13 cellular contexts compared by ENCODE assay signal in the genomic region with DNA sequence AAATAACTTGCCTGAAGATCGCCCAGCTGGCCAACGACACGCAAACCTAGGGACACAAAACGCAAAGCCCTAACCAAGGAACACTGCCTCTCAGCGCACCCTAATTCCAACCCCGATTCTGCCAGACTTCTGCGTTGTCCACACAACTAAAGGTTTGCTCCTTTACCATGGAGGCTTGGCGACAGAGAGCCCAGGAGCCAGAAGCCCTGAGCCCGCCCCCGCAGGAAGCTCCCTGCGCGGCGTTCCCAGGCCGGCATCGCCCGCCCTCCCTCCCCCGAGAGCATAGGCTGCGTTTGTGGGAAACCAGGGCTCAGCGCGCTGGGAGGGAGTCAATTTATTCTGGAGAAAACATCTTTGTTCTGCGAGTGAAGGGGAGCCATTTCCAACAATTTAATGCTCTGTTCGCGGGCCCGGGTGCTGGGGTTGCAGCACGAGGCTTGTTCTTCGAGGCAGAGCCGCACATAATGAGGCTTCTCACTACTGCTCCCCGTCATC.
DNase-seq lines count a peak whose midpoint lies in the region; ATAC-seq and TF ChIP-seq lines count a peak whose summit lies in the region.
"Had no signal": no experiment of that assay in that cellular context is flagged by ENCODE, and none has a peak within 500 bp of the region (broad histone marks: within the 10 kb centered on the region; RNA-seq: fewer than 3 reads in every experiment).

No MANE protein-coding gene starts in this region.

- POLR2A ChIA-PET in CD4-positive, alpha-beta memory T cell (lab: Charles Lee; ENCODE audit: partially characterized antibody), result no interaction called here

- H3K9me3 Mint-ChIP-seq in CD4-positive, alpha-beta memory T cell, result peaks cover 0 to 7% (median 0%) of the 10 kb centered on the region in 8 donors
- H3K9me3 Mint-ChIP-seq: activated CD4-positive, alpha-beta T cell treated with anti-CD3 and anti-CD28 coated beads, Interleukin-2, amount 10 ng/mL, durations not matched to agents 24 days and 14 days; activated T-helper 2 cell treated with anti-CD3 and anti-CD28 coated beads, Interferon-gamma antibody, Interleukin-2, Interleukin-4, amounts not matched to agents 10 μg/mL and 5 μg/mL and 100 μg/mL, durations not matched to agents 14 hours and 24 hours and 36 hours had no signal

- TF ChIP-seq CTCF in vagina (IDR thresholded peaks at IDR 0.05), result no peak

- H3K9ac ChIP-seq in iPS-15b (ENCODE audit: low read depth, low read length), result no peak overlapping the region

- CTCF ChIA-PET in CD4-positive, alpha-beta memory T cell (lab: Charles Lee; ENCODE audit: partially characterized antibody), result no interaction called here

- peaks cover 4% of the 10 kb centered on the region for H3K4me1 ChIP-seq in iPS-15b (ENCODE audit: control insufficient read depth, insufficient read depth, low read length)
- peaks cover 20% of the 10 kb centered on the region for H3K4me1 ChIP-seq in vagina
- no peaks in the 10 kb centered on the region for H3K4me1 ChIP-seq in CD4-positive, alpha-beta memory T cell (ENCODE audit: insufficient read depth, low read length)

- no peaks in the 10 kb centered on the region for H3K36me3 Mint-ChIP-seq in CD4-positive, alpha-beta memory T cell
- H3K36me3 Mint-ChIP-seq: T-cell had no signal

- H3K27ac Mint-ChIP-seq in CD4-positive, alpha-beta memory T cell, result no peak overlapping the region
- H3K27ac Mint-ChIP-seq: activated CD4-positive, alpha-beta T cell treated with anti-CD3 and anti-CD28 coated beads, Interleukin-2, amount 10 ng/mL, durations not matched to agents 24 days and 14 days; activated T-helper 2 cell treated with anti-CD3 and anti-CD28 coated beads, Interferon-gamma antibody, Interleukin-2, Interleukin-4, amounts not matched to agents 10 μg/mL and 5 μg/mL and 100 μg/mL, durations not matched to agents 14 hours and 24 hours and 36 hours; T-cell had no signal

- H3K27me3 Mint-ChIP-seq in CD4-positive, alpha-beta memory T cell, result peaks cover 13 to 19% of the 10 kb centered on the region in 2 donors

- intact Hi-C loops in vagina (cut with DNase I), result no loop called here
- intact Hi-C loops in CD4-positive, alpha-beta memory T cell (cut with micrococcal nuclease), result no loop called here

- peak; percentile 27 for DNase-seq in activated effector memory CD4-positive, alpha-beta T cell treated with anti-CD3 and anti-CD28 coated beads, Interleukin-2, amount 50 U/mL, for 16 hours
- no peak for DNase-seq in activated effector memory CD4-positive, alpha-beta T cell treated with Interleukin-2 at 50 U/mL for 16 hours
- DNase-seq in pons (ENCODE audit: low spot score) (peak; percentile 96), vagina (ENCODE audit: extremely low spot score in 2 of 2) (peak; percentile 29 to 64)
- DNase-seq in CD4-positive, alpha-beta memory T cell, result no peak
- DNase-seq: activated CD4-positive, alpha-beta T cell treated with anti-CD3 and anti-CD28 coated beads, Interleukin-2, amount 10 ng/mL, durations not matched to agents 24 days and 14 days; NCI-H446 had no signal

- H3K4me3 ChIP-seq in iPS-15b (ENCODE audit: low read depth, low read length), result peak overlapping the region; percentile 13
- H3K4me3 ChIP-seq in vagina, result peak overlapping the region; percentile 2 to 26
- no peak overlapping the region for H3K4me3 ChIP-seq in CD4-positive, alpha-beta memory T cell (ENCODE audit: low read length in 2 of 2)
- H3K4me3 ChIP-seq: hepatocyte had no signal

- no peak for ATAC-seq in HG03159 (IDR thresholded peaks at IDR 0.05; ENCODE audit: unreplicated experiment)
- no peak for ATAC-seq in GM21737 (IDR thresholded peaks at IDR 0.05; ENCODE audit: unreplicated experiment)
- ATAC-seq: T-cell had no signal

- H3K9me3 ChIP-seq in iPS-15b (ENCODE audit: control insufficient read depth, insufficient read depth, low read length) (no peaks in the 10 kb centered on the region), vagina (no peaks in the 10 kb centered on the region)
- no peaks in the 10 kb centered on the region for H3K9me3 ChIP-seq in CD4-positive, alpha-beta memory T cell (ENCODE audit: control insufficient read depth in 1 of 2, low read length in 2 of 2)

- H3K27me3 ChIP-seq in iPS-15b (ENCODE audit: control insufficient read depth, insufficient read depth, low read length), result peaks cover 7% of the 10 kb centered on the region
- no peaks in the 10 kb centered on the region for H3K27me3 ChIP-seq in vagina
- no peaks in the 10 kb centered on the region for H3K27me3 ChIP-seq in CD4-positive, alpha-beta memory T cell (ENCODE audit: insufficient read depth, low read length)

- no peak overlapping the region for H3K4me3 Mint-ChIP-seq in CD4-positive, alpha-beta memory T cell
- H3K4me3 Mint-ChIP-seq: activated CD4-positive, alpha-beta T cell treated with anti-CD3 and anti-CD28 coated beads, Interleukin-2, amount 10 ng/mL, durations not matched to agents 24 days and 14 days; T-cell had no signal

- H3K36me3 ChIP-seq in iPS-15b (ENCODE audit: control insufficient read depth, insufficient read depth, low read length), result no peaks in the 10 kb centered on the region
- H3K36me3 ChIP-seq in vagina, result no peaks in the 10 kb centered on the region
- H3K36me3 ChIP-seq in CD4-positive, alpha-beta memory T cell (ENCODE audit: insufficient read depth, low read length), result no peaks in the 10 kb centered on the region

- peaks cover 0 to 11% (median 3%) of the 10 kb centered on the region in 4 donors for H3K4me1 Mint-ChIP-seq in CD4-positive, alpha-beta memory T cell
- H3K4me1 Mint-ChIP-seq: activated CD4-positive, alpha-beta T cell treated with anti-CD3 and anti-CD28 coated beads, Interleukin-2, amount 10 ng/mL, durations not matched to agents 24 days and 14 days had no signal

- no peak overlapping the region for H3K27ac ChIP-seq in vagina
- H3K27ac ChIP-seq in CD4-positive, alpha-beta memory T cell (ENCODE audit: low read depth, low read length), result no peak overlapping the region
- H3K27ac ChIP-seq: hepatocyte had no signal

- no peak for TF ChIP-seq POLR2A in vagina (IDR thresholded peaks at IDR 0.05)

Comparison
In these comparisons a context has a peak if more than half of its experiments do, and no peak if none do; other contexts are left out.
1. DNase-seq: peak in activated effector memory CD4-positive, alpha-beta T cell treated with anti-CD3 and anti-CD28 coated beads, Interleukin-2, amount 50 U/mL, for 16 hours (single experiment), pons (single experiment) and vagina (2 of 2); none in activated effector memory CD4-positive, alpha-beta T cell treated with Interleukin-2 at 50 U/mL for 16 hours (single experiment) and CD4-positive, alpha-beta memory T cell (0 of 5).
2. H3K4me3 ChIP-seq: peak in iPS-15b (single experiment) and vagina (2 of 2); none in CD4-positive, alpha-beta memory T cell (0 of 2).